8 cellular contexts compared by ENCODE assay signal in the genomic region with DNA sequence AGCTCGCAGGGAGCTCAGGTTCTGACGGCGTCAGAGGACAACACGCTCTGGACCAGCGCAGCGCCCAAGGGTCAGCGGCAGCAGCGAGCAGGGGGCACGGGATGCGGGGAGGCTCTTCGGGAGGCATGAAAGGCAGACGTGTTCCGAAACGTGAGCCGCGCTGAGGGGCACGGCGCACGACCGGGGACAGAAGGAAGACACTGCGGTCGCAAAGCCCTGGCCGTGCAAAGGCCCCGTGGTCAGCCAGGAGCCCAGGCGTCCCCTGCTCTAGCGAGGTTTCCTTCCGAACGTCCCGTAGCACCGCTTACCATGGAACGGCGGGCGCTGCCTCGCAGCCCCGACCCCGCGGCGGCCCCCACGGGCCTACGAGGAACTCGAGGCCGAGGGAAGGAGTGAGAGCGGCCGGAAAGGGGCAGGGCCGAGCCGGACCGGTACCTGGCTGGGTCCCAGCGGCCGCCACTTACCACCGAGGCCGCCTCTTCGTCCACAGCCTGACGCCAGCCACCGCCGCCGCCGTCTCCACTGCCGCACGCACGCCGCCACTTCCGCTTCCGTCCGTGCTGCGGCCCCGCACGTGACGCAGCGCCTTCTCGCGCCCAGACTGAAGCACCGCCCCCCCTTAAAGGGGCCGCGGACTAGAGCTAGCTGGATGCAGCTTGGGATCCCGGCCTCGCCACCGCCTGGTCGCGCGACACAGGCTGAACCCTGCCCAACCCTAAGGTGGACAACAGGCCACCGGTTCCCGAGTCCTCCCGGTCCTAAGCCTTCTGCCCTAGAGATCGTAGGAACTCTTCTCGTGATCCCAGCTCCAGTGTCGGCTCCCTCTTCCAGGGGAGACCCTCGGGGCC. TPM values are rescaled to one million over a fixed set of nuclear protein-coding genes. Genes with fewer than 3 reads are reported as not detected.
DNase-seq lines count a peak whose midpoint lies in the region; FAIRE-seq and TF ChIP-seq lines count a peak whose summit lies in the region.

No MANE protein-coding gene starts in this region.

- peak; percentile 34; the same call in 1 of the 2 replicates for TF ChIP-seq CTCF in MM.1S (IDR thresholded peaks at IDR 0.05; ENCODE audit: low read length)
- TF ChIP-seq CTCF in neutrophil (IDR thresholded peaks at IDR 0.05) = peak; percentile 43

- peak overlapping the region; percentile 92 for H3K9ac ChIP-seq in MM.1S (ENCODE audit: low read length)

- H3K36me3 ChIP-seq in H7 (replicated peaks; ENCODE audit: control insufficient read depth, insufficient read depth, low read length) (no peaks in the 10 kb centered on the region; the same call in 1 of the 2 replicates), MM.1S (replicated peaks; ENCODE audit: insufficient read depth, low read length) (peaks cover 4% of the 10 kb centered on the region), SJCRH30 (peaks cover 4% of the 10 kb centered on the region; the same call in 1 of the 2 replicates), neutrophil (peaks cover 32% of the 10 kb centered on the region)

- H3K9me2 ChIP-seq in MM.1S (replicated peaks; ENCODE audit: insufficient read depth, low read length) = no peaks in the 10 kb centered on the region

- H3K4me1 ChIP-seq in MM.1S (ENCODE audit: low read length) = peaks cover 11% of the 10 kb centered on the region
- peaks cover 3% of the 10 kb centered on the region; the same call in 1 of the 2 replicates for H3K4me1 ChIP-seq in SJCRH30
- peaks cover 27 to 30% of the 10 kb centered on the region in 2 experiments for H3K4me1 ChIP-seq in neutrophil (ENCODE audit: control insufficient read depth in 1 of 2, insufficient read depth in 1 of 2, low read depth in 1 of 2, low read length in 1 of 2)

- H3F3A ChIP-seq in MM.1S (ENCODE audit: insufficient read depth, low read length) = 0 out of 2 replicates have a peak, but pooled peaks cover 12% of the 10 kb centered on the region

- no peaks in the 10 kb centered on the region for H3K9me3 ChIP-seq in MM.1S (replicated peaks; ENCODE audit: insufficient read depth, low read length)
- H3K9me3 ChIP-seq in SJCRH30 (replicated peaks) = no peaks in the 10 kb centered on the region
- no peaks in the 10 kb centered on the region for H3K9me3 ChIP-seq in neutrophil

- H3K79me2 ChIP-seq in MM.1S (ENCODE audit: low read length) = peaks cover 66% of the 10 kb centered on the region

- peak overlapping the region; percentile 91 for H2AFZ ChIP-seq in MM.1S (ENCODE audit: low read length)

- H3K27me3 ChIP-seq in H7 (ENCODE audit: control insufficient read depth, insufficient read depth, low read length) (no peaks in the 10 kb centered on the region), MM.1S (replicated peaks; ENCODE audit: insufficient read depth, low read length) (no peaks in the 10 kb centered on the region), SJCRH30 (no peaks in the 10 kb centered on the region), neutrophil (no peaks in the 10 kb centered on the region)

- FAIRE-seq in frontal cortex (lab: Jason Lieb, UNC) = no peak

- H3K4me3 ChIP-seq in H7 (ENCODE audit: insufficient read depth, low read depth, low read length) = peak overlapping the region; percentile 100
- H3K4me3 ChIP-seq in MM.1S (ENCODE audit: low read length) = peak overlapping the region; percentile 87
- H3K4me3 ChIP-seq in SJCRH30 = peak overlapping the region; percentile 94
- peak overlapping the region; percentile 90 to 91 for H3K4me3 ChIP-seq in neutrophil (ENCODE audit: low read depth in 1 of 2, low read length in 1 of 2)

- H3K4me2 ChIP-seq in MM.1S (ENCODE audit: low read depth, low read length) = peak overlapping the region; percentile 99

- DNase-seq in ELR (ENCODE audit: low read depth) (peak; percentile 93), H7 (peak; percentile 97), MM.1S (peak; percentile 98), SJCRH30 (peak; percentile 86 to 89), frontal cortex (ENCODE audit: low spot score in 2 of 2) (peak; percentile 94 to 95), superior temporal gyrus (ENCODE audit: extremely low spot score) (peak; percentile 95)
- peak; percentile 89 for DNase-seq in activated naive CD4-positive, alpha-beta T cell treated with Interleukin-2 at 50 U/mL for 16 hours

- peaks cover 12% of the 10 kb centered on the region; the same call in 1 of the 2 replicates for H4K20me1 ChIP-seq in MM.1S (ENCODE audit: insufficient read depth, low read length)

- H3K27ac ChIP-seq in MM.1S (ENCODE audit: low read length) (peak overlapping the region; percentile 71), SJCRH30 (peak overlapping the region; percentile 63), neutrophil (peak overlapping the region; percentile 95)

RNA-seq across cellular contexts. Expression of a gene that starts 9.4 kb away (rescaled TPM):
- 87.0 and 134 TPM in 2 replicates for total RNA-seq in H7 (2014; rRNA removed; shearing (Covaris generic))
- 39.2 and 41.6 TPM in 2 replicates for total RNA-seq in SJCRH30 (2014; rRNA removed; shearing (Covaris generic))
- total RNA-seq in frontal cortex = 42.0 TPM

RNA-seq across cellular contexts. Expression of a gene that starts 12.5 kb away (rescaled TPM):
- 20.5 and 21.2 TPM in 2 replicates for total RNA-seq in H7 (2014; rRNA removed; shearing (Covaris generic))
- 5.1 and 5.8 TPM in 2 replicates for total RNA-seq in SJCRH30 (2014; rRNA removed; shearing (Covaris generic))
- total RNA-seq in frontal cortex = 2.9 TPM

RNA-seq across cellular contexts. Expression of a gene that starts 27.6 kb away (rescaled TPM):
- 19.8 and 21.9 TPM in 2 replicates for total RNA-seq in H7 (2014; rRNA removed; shearing (Covaris generic))
- 17.7 and 19.1 TPM in 2 replicates for total RNA-seq in SJCRH30 (2014; rRNA removed; shearing (Covaris generic))
- 5.3 TPM for total RNA-seq in frontal cortex

RNA-seq across cellular contexts. Expression of a gene that starts 29.3 kb away (rescaled TPM):
- 10.0 and 12.7 TPM in 2 replicates for total RNA-seq in H7 (2014; rRNA removed; shearing (Covaris generic))
- 4.7 and 4.8 TPM in 2 replicates for total RNA-seq in SJCRH30 (2014; rRNA removed; shearing (Covaris generic))
- total RNA-seq in frontal cortex = 1.2 TPM

RNA-seq across cellular contexts. Expression of a gene that starts 29.3 kb away (rescaled TPM):
- 33.4 and 35.7 TPM in 2 replicates for total RNA-seq in H7 (2014; rRNA removed; shearing (Covaris generic))
- total RNA-seq in SJCRH30 (2014; rRNA removed; shearing (Covaris generic)) = 29.1 and 29.2 TPM in 2 replicates
- 11.4 TPM for total RNA-seq in frontal cortex

Comparison
In these comparisons a context has a peak if more than half of its experiments do, and no peak if none do; other contexts are left out.
1. Peak in every context shown above with its lines: DNase-seq, H3K4me3 ChIP-seq and H3K27ac ChIP-seq.